ENCODE assay signal across 1 cellular context in genomic region chr16:57299719-57300386, GRCh38.
TF ChIP-seq lines count a peak whose summit lies in the region.

No MANE protein-coding gene starts in this region.

TF ChIP-seq in K562, 482 proteins besides CTCF, POLR2A, EP300 and RAD21 (continued from another document and continues in another):
- TF ChIP-seq ATF4 (CRISPR knock-in tag; IDR thresholded peaks at IDR 0.05) (no peak), TAF9B (IDR thresholded peaks at IDR 0.05; ENCODE audit: partially characterized antibody) (no peak), TAF1 (IDR thresholded peaks at IDR 0.05; ENCODE audit: control insufficient read depth, extremely low read depth, insufficient read depth, low read length, severe bottlenecking) (no peak), ZNF280B (CRISPR knock-in tag; IDR thresholded peaks at IDR 0.05) (no peak), BMI1 (IDR thresholded peaks at IDR 0.05; ENCODE audit: low read length) (no peak), MTA1 (IDR thresholded peaks at IDR 0.05; ENCODE audit: borderline replicate concordance) (peak; percentile 77), HSF4 (CRISPR knock-in tag; IDR thresholded peaks at IDR 0.05; ENCODE audit: borderline replicate concordance) (no peak), CCNT2 (IDR thresholded peaks at IDR 0.05; ENCODE audit: borderline replicate concordance, extremely low read depth, insufficient read length, low read depth, low read length) (no peak), ZNF77 (CRISPR knock-in tag; IDR thresholded peaks at IDR 0.05) (no peak), CREB3L1 (IDR thresholded peaks at IDR 0.05; ENCODE audit: borderline replicate concordance, low read depth) (no peak), THAP7 (CRISPR knock-in tag; IDR thresholded peaks at IDR 0.05) (peak; percentile 62; the same call in 1 of the 2 replicates), HMGXB4 (CRISPR knock-in tag; IDR thresholded peaks at IDR 0.05) (peak; percentile 82; the same call in 1 of the 2 replicates), THAP12 (CRISPR knock-in tag; IDR thresholded peaks at IDR 0.05) (no peak), ZBTB2 (IDR thresholded peaks at IDR 0.05) (no peak), NR2C2 (CRISPR knock-in tag; IDR thresholded peaks at IDR 0.05) (peak; percentile 30; the same call in 1 of the 2 replicates), NR2C2 (tag; IDR thresholded peaks at IDR 0.05) (0 out of 2 replicates have a peak, but pooled peaks have one; percentile 42), PTTG1 (tag; IDR thresholded peaks at IDR 0.05; ENCODE audit: low read depth) (no peak), TRIM24 (IDR thresholded peaks at IDR 0.05) (no peak; a peak in 2 of 4 replicates), HNRNPUL1 (IDR thresholded peaks at IDR 0.05; ENCODE audit: low read length) (no peak), ARID3A (IDR thresholded peaks at IDR 0.05; ENCODE audit: borderline replicate concordance, low read depth, low read length) (no peak), ZNF217 (CRISPR knock-in tag; IDR thresholded peaks at IDR 0.05) (no peak), ZBTB43 (CRISPR knock-in tag; IDR thresholded peaks at IDR 0.05) (0 out of 2 replicates have a peak, but pooled peaks have one; percentile 46), ZNF212 (CRISPR knock-in tag; IDR thresholded peaks at IDR 0.05) (no peak), ZNF717 (CRISPR knock-in tag; IDR thresholded peaks at IDR 0.05) (0 out of 2 replicates have a peak, but pooled peaks have one; percentile 76), XRCC5 (IDR thresholded peaks at IDR 0.05; ENCODE audit: low read depth, low read length) (peak; percentile 73), HNRNPH1 (optimal IDR thresholded peaks at IDR 0.05; ENCODE audit: low read depth, low read length) (no peak), VEZF1 (CRISPR knock-in tag; IDR thresholded peaks at IDR 0.05) (peak; percentile 52), MXD1 (CRISPR knock-in tag; IDR thresholded peaks at IDR 0.05; ENCODE audit: borderline replicate concordance, poor library complexity, severe bottlenecking) (no peak), POLR3A (IDR thresholded peaks at IDR 0.05; ENCODE audit: borderline replicate concordance, extremely low read depth, insufficient read depth, insufficient read length) (peak; percentile 80), ZNF263 (CRISPR knock-in tag; IDR thresholded peaks at IDR 0.05; ENCODE audit: borderline replicate concordance) (no peak), BCOR (IDR thresholded peaks at IDR 0.05) (peak; percentile 60), ZNF311 (CRISPR knock-in tag; IDR thresholded peaks at IDR 0.05) (no peak), HDAC1 (IDR thresholded peaks at IDR 0.05) (peak in 1 of 2 experiments; percentile 32; a peak in 2 of 4 replicates), FOXJ3 (CRISPR knock-in tag; IDR thresholded peaks at IDR 0.05) (no peak), PML (IDR thresholded peaks at IDR 0.05; ENCODE audit: low read length) (no peak), ZNF764 (CRISPR knock-in tag; IDR thresholded peaks at IDR 0.05; ENCODE audit: low read depth) (peak; percentile 91), SNAPC5 (CRISPR knock-in tag; IDR thresholded peaks at IDR 0.05) (no peak), PHF21A (IDR thresholded peaks at IDR 0.05; ENCODE audit: borderline replicate concordance, low read depth) (0 out of 2 replicates have a peak, but pooled peaks have one; percentile 55), AFF4 (CRISPR knock-in tag; IDR thresholded peaks at IDR 0.05) (0 out of 2 replicates have a peak, but pooled peaks have one; percentile 56), EGR1 (conservative IDR thresholded peaks at IDR 0.05) (0 out of 2 replicates have a peak, but pooled peaks have one; percentile 5), ZNF282 (CRISPR knock-in tag; IDR thresholded peaks at IDR 0.05) (no peak)
